In the genomic region with DNA sequence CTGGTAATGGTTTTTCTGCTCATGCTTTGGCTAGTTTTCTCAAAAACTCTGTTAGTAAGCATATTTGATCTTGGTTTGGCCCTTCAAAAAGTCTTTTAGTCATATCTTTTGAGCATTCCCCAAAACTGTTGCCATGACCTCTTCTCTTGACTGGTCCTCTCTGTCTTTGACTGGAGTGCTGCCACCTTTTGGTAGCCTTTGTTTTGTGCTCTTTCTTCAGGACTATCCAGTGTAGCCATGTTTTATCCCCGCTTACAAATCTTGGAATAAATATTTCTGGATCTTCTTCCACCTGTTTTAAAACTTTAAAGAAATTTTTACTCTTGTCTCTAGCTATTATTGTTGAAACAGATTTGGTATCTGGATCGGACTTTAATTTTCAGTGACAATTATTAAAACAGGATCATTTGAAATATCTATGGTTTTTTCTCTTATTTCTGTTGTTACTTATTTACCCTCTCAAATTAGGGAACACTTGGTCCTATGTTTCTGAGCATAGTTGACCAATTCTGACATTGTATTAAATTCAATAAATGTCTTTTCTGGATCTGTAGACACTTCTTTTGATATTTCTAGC, we compare ENCODE assay signal across 8 cellular contexts. TPM values are rescaled to one million over a fixed set of nuclear protein-coding genes. Genes with fewer than 3 reads are reported as not detected.
DNase-seq lines count a peak whose midpoint lies in the region; ATAC-seq and TF ChIP-seq lines count a peak whose summit lies in the region.

No MANE protein-coding gene starts in this region.

- no peak overlapping the region for H2BK15ac ChIP-seq in H9 (ENCODE audit: low read depth, low read length)

- no peak for TF ChIP-seq POLR2A in lower leg skin (IDR thresholded peaks at IDR 0.05)

- no peak overlapping the region for H2BK12ac ChIP-seq in H9 (ENCODE audit: insufficient read length, low read depth, low read length)

- H3K18ac ChIP-seq in H9 (ENCODE audit: insufficient read length, low read depth, low read length) = no peak overlapping the region

- H2BK20ac ChIP-seq in H9 (ENCODE audit: low read depth, low read length, poor library complexity, severe bottlenecking) = no peak overlapping the region

- H2BK5ac ChIP-seq in H9 (ENCODE audit: insufficient read length, low read length) = no peak overlapping the region

- H4K20me1 ChIP-seq in H9 (ENCODE audit: control insufficient read depth, insufficient read depth, insufficient read length) = no peaks in the 10 kb centered on the region

- no peak overlapping the region for H3K9ac ChIP-seq in H9 (ENCODE audit: extremely low read depth, insufficient read length, low read length)

- DNase-seq in D341Med (ENCODE audit: low spot score) (peak; percentile 64), H9 (no peak), SK-MEL-5 (ENCODE audit: low read depth, low spot score) (peak; percentile 61), iris pigment epithelial cell (ENCODE audit: low read depth) (peak; percentile 47), lower leg skin (ENCODE audit: low spot score in 2 of 2) (no peak)

- no peak overlapping the region for H3K4me2 ChIP-seq in H9 (ENCODE audit: insufficient read depth, insufficient read length, low read length)

- in situ Hi-C loops in SK-MEL-5 (cut with HindIII; ENCODE audit: low pct_unique_long_range_greater_than_20kb, low sequenced_read_pairs) = no loop called here

- H3K27ac ChIP-seq in H9 (ENCODE audit: insufficient read length, low read depth, low read length) = no peak overlapping the region

- H3K4ac ChIP-seq in H9 (ENCODE audit: low read depth, low read length) = no peak overlapping the region

- WGBS in H9 (ENCODE audit: extremely low coverage, insufficient read length, low lambda C conversion rate) = no CpG with 5 or more reads among the region's 2 CpGs
- WGBS in lower leg skin, 2 donors = 81 to 88% methylated on average over 2 of the region's 2 CpGs

- H2BK120ac ChIP-seq in H9 (ENCODE audit: low read depth, low read length, poor library complexity, severe bottlenecking) = no peak overlapping the region

- no peak overlapping the region for H3K4me3 Mint-ChIP-seq in H9
- H3K4me3 Mint-ChIP-seq in stimulated activated memory B cell treated with anti-CD40 and anti-IgM and Interleukin-4, amounts not matched to agents 10 μg/mL and 1 μg/mL and 100 μg/mL, for 72 hours = no peak overlapping the region

- intact Hi-C loops in lower leg skin (cut with DNase I; ENCODE audit: low total_unique reads) = no loop called here

- ATAC-seq in stimulated activated memory B cell treated with anti-CD40 and anti-IgM and Interleukin-4, amounts not matched to agents 10 μg/mL and 1 μg/mL and 100 μg/mL, for 72 hours = no peak
- ATAC-seq in HG03196 (IDR thresholded peaks at IDR 0.05; ENCODE audit: unreplicated experiment) (no peak), GM21528 (IDR thresholded peaks at IDR 0.05; ENCODE audit: low FRiP score, unreplicated experiment) (no peak)

- H4K8ac ChIP-seq in H9 (replicated peaks; ENCODE audit: insufficient read length, low read depth, low read length) = no peak overlapping the region

- H4K5ac ChIP-seq in H9 (ENCODE audit: insufficient read length, low read depth, low read length) = no peak overlapping the region

- H3K9me3 Mint-ChIP-seq in H9 = no peaks in the 10 kb centered on the region
- no peaks in the 10 kb centered on the region for H3K9me3 Mint-ChIP-seq in stimulated activated memory B cell treated with anti-CD40 and anti-IgM and Interleukin-4, amounts not matched to agents 10 μg/mL and 1 μg/mL and 100 μg/mL, for 72 hours

- H4K91ac ChIP-seq in H9 (ENCODE audit: insufficient read length, low read depth, low read length) = no peak overlapping the region

- H3K56ac ChIP-seq in H9 (ENCODE audit: insufficient read length, low read depth, low read length) = no peak overlapping the region

- H3T11ph ChIP-seq in H9 (ENCODE audit: low read length) = no peak overlapping the region

- H3K23me2 ChIP-seq in H9 (ENCODE audit: insufficient read length, low read depth, low read length, poor library complexity, severe bottlenecking) = no peaks in the 10 kb centered on the region

- H2AK5ac ChIP-seq in H9 (ENCODE audit: insufficient read length, low read length) = no peak overlapping the region

- no peak overlapping the region for H3K4me3 ChIP-seq in lower leg skin (ENCODE audit: low read depth, poor library complexity, severe bottlenecking)

- H3K23ac ChIP-seq in H9 (ENCODE audit: insufficient read length, low read depth, low read length) = no peak overlapping the region

- H3K14ac ChIP-seq in H9 (ENCODE audit: insufficient read depth, low read length) = no peak overlapping the region

- no peaks in the 10 kb centered on the region for H3K4me1 ChIP-seq in H9 (ENCODE audit: insufficient read depth, low read length)

- no peaks in the 10 kb centered on the region for H3K36me3 Mint-ChIP-seq in H9 (ENCODE audit: insufficient read depth in 1 of 3, low read depth in 3 of 3)
- H3K36me3 Mint-ChIP-seq in stimulated activated memory B cell treated with anti-CD40 and anti-IgM and Interleukin-4, amounts not matched to agents 10 μg/mL and 1 μg/mL and 100 μg/mL, for 72 hours = no peaks in the 10 kb centered on the region

- no peak overlapping the region for H3K27ac Mint-ChIP-seq in H9
- no peak overlapping the region for H3K27ac Mint-ChIP-seq in stimulated activated memory B cell treated with anti-CD40 and anti-IgM and Interleukin-4, amounts not matched to agents 10 μg/mL and 1 μg/mL and 100 μg/mL, for 72 hours

- no peaks in the 10 kb centered on the region for H3K27me3 ChIP-seq in H9 (ENCODE audit: insufficient read depth, low read length)

- no peaks in the 10 kb centered on the region for H3K9me3 ChIP-seq in H9 (ENCODE audit: control insufficient read depth, low read depth, low read length)

- no peaks in the 10 kb centered on the region for H3K27me3 Mint-ChIP-seq in H9 (ENCODE audit: low read depth)
- H3K27me3 Mint-ChIP-seq in stimulated activated memory B cell treated with anti-CD40 and anti-IgM and Interleukin-4, amounts not matched to agents 10 μg/mL and 1 μg/mL and 100 μg/mL, for 72 hours = peaks cover 14% of the 10 kb centered on the region

- H2AFZ ChIP-seq in H9 (ENCODE audit: low read length) = no peak overlapping the region

- TF ChIP-seq CTCF in H9 (conservative IDR thresholded peaks at IDR 0.05) (peak; percentile 76), lower leg skin (IDR thresholded peaks at IDR 0.05) (no peak)

- H3K4me1 Mint-ChIP-seq in H9 = peaks cover 0 to 6% of the 10 kb centered on the region in 2 experiments; a peak in 2 of 4 replicates
- no peaks in the 10 kb centered on the region for H3K4me1 Mint-ChIP-seq in stimulated activated memory B cell treated with anti-CD40 and anti-IgM and Interleukin-4, amounts not matched to agents 10 μg/mL and 1 μg/mL and 100 μg/mL, for 72 hours

- no peaks in the 10 kb centered on the region for H3K79me2 ChIP-seq in H9 (ENCODE audit: insufficient read depth, low read length)

- H3K79me1 ChIP-seq in H9 (ENCODE audit: insufficient read depth, low read depth, low read length, poor library complexity, severe bottlenecking) = no peaks in the 10 kb centered on the region

RNA-seq across cellular contexts. Expression of a gene that starts 1.0 kb away (rescaled TPM):
- total RNA-seq in H9 (2021) = not detected in 2 replicates
- not detected in 2 replicates for total RNA-seq in SK-MEL-5 (2014; rRNA removed; shearing (Covaris generic))
- polyA plus RNA-seq in SK-MEL-5 (2015; cell fraction: cytosol; rRNA removed) = not detected in 2 replicates
- not detected in 2 replicates for polyA plus RNA-seq in SK-MEL-5 (2015; cell fraction: nucleus; rRNA removed)
- total RNA-seq in lower leg skin = not detected

Comparison
In these comparisons a context has a peak if more than half of its experiments do, and no peak if none do; other contexts are left out.
1. DNase-seq: peak in D341Med (single experiment), SK-MEL-5 (single experiment) and iris pigment epithelial cell (single experiment); none in H9 (single experiment) and lower leg skin (0 of 2).